In genomic region chr3:138089091-138089490, GRCh38 we compare ENCODE assay signal across 20 cellular contexts. TPM values are rescaled to one million over a fixed set of nuclear protein-coding genes. Genes with fewer than 3 reads are reported as not detected.
DNase-seq lines count a peak whose midpoint lies in the region; ATAC-seq, FAIRE-seq and TF ChIP-seq lines count a peak whose summit lies in the region.
"Had no signal": no experiment of that assay in that cellular context is flagged by ENCODE, and none has a peak within 500 bp of the region (broad histone marks: within the 10 kb centered on the region; RNA-seq: fewer than 3 reads in every experiment).

No MANE protein-coding gene starts in this region.

- no peaks in the 10 kb centered on the region for H3K79me2 ChIP-seq in HepG2 (ENCODE audit: insufficient read depth, low read length)
- H3K79me2 ChIP-seq in fibroblast of lung (ENCODE audit: control insufficient read depth, insufficient read depth, low read length): no peaks in the 10 kb centered on the region

- peak; percentile 11 for DNase-seq in HepG2 (ENCODE audit: low spot score)
- DNase-seq in right lobe of liver: no peak
- DNase-seq in adipocyte (ENCODE audit: low read depth): peak; percentile 88
- peak; percentile 34 to 64 for DNase-seq in fibroblast of lung (ENCODE audit: low read depth in 2 of 2)
- DNase-seq in nucleus accumbens (lab: John Stamatoyannopoulos, UW): no peak
- no peak for DNase-seq in left lobe of liver (ENCODE audit: low spot score)
- DNase-seq: activated naive CD4-positive, alpha-beta T cell treated with anti-CD3 and anti-CD28 coated beads for 36 hours; activated T-cell treated with anti-CD3 and anti-CD28 coated beads for 4 hours; hypothalamus; NCI-H146; psoas muscle; stimulated activated naive CD4-positive, alpha-beta T cell; transverse colon had no signal

- in situ Hi-C loops in HepG2 (cut with HindIII; ENCODE audit: extremely low pct_ligation_motif_present, low pct_unique_long_range_greater_than_20kb): no loop called here

- CTCF ChIA-PET in HepG2 (lab: Yijun Ruan, JAX; ENCODE audit: low intra/inter-chr PET ratio, low total read pairs): no interaction called here

- TF ChIP-seq POLR2A in HepG2 (IDR thresholded peaks at IDR 0.05; ENCODE audit: insufficient read depth in 1 of 2, low read depth in 2 of 2, low read length in 2 of 2) (no peak), right lobe of liver (IDR thresholded peaks at IDR 0.05) (no peak)

- H3K27ac ChIP-seq in HepG2 (ENCODE audit: extremely low read length, insufficient read depth, low read length) (no peak overlapping the region), right lobe of liver (no peak overlapping the region), fibroblast of lung (ENCODE audit: insufficient read depth, low read length) (no peak overlapping the region), subcutaneous abdominal adipose tissue (ENCODE audit: low read depth, low read length) (peak overlapping the region; percentile 64)
- H3K27ac ChIP-seq: psoas muscle, transverse colon had no signal

- POLR2A ChIA-PET in HepG2 (lab: Yijun Ruan, JAX): no interaction called here

- no peak overlapping the region for H3K4me2 ChIP-seq in HepG2 (ENCODE audit: low read depth, low read length)
- H3K4me2 ChIP-seq in fibroblast of lung (ENCODE audit: extremely low read depth, insufficient read depth, low read length): no peak overlapping the region

- H3K9ac ChIP-seq in HepG2 (ENCODE audit: insufficient read depth, low read depth, low read length) (no peak overlapping the region), adipocyte (ENCODE audit: low read length) (peak overlapping the region; percentile 20), fibroblast of lung (ENCODE audit: insufficient read depth, low read length) (no peak overlapping the region), subcutaneous abdominal adipose tissue (ENCODE audit: low read length in 5 of 5) (no peak overlapping the region)

- H3K27me3 ChIP-seq in HepG2 (ENCODE audit: control insufficient read depth in 1 of 2, insufficient read depth in 2 of 2, low read length in 2 of 2) (no peaks in the 10 kb centered on the region; a peak in 1 of 5 replicates), right lobe of liver (no peaks in the 10 kb centered on the region), adipocyte (replicated peaks; ENCODE audit: control insufficient read depth, insufficient read depth, low read length) (no peaks in the 10 kb centered on the region), fibroblast of lung (ENCODE audit: control insufficient read depth, insufficient read depth, low read length) (no peaks in the 10 kb centered on the region), subcutaneous abdominal adipose tissue (ENCODE audit: control insufficient read depth in 5 of 5, insufficient read depth in 4 of 5, low read length in 5 of 5) (no peaks in the 10 kb centered on the region)
- H3K27me3 ChIP-seq: transverse colon had no signal

- 62% methylated on average over 3 of the region's 3 CpGs for WGBS in HepG2 (ENCODE audit: low lambda C conversion rate)
- 58% methylated on average over 3 of the region's 3 CpGs for WGBS in right lobe of liver (ENCODE audit: insufficient coverage, low coverage, low lambda C conversion rate, missing lambda C conversion rate)

- no peak for TF ChIP-seq RAD21 in HepG2 (CRISPR knock-in tag; IDR thresholded peaks at IDR 0.05)

- intact Hi-C loops in HepG2 (cut with micrococcal nuclease; ENCODE audit: unreplicated experiment): no loop called here
- intact Hi-C loops in right lobe of liver (cut with DNase I): no loop called here

- no peak for TF ChIP-seq CTCF in HepG2 (CRISPR knock-in tag; IDR thresholded peaks at IDR 0.05)
- no peak for TF ChIP-seq CTCF in right lobe of liver (IDR thresholded peaks at IDR 0.05)
- TF ChIP-seq CTCF in fibroblast of lung (conservative IDR thresholded peaks at IDR 0.05 in 1 of 2, IDR thresholded peaks at IDR 0.05 in 1 of 2; ENCODE audit: low read depth in 1 of 2, low read length in 2 of 2): no peak

- no peaks in the 10 kb centered on the region for H3K9me3 ChIP-seq in HepG2 (ENCODE audit: low read length)
- H3K9me3 ChIP-seq in right lobe of liver: no peaks in the 10 kb centered on the region
- peaks cover 4% of the 10 kb centered on the region for H3K9me3 ChIP-seq in adipocyte (ENCODE audit: control insufficient read depth, low read length)
- H3K9me3 ChIP-seq in fibroblast of lung (ENCODE audit: control insufficient read depth, insufficient read depth, low read depth, low read length): no peaks in the 10 kb centered on the region
- peaks cover 0 to 10% (median 0%) of the 10 kb centered on the region in 5 donors for H3K9me3 ChIP-seq in subcutaneous abdominal adipose tissue (ENCODE audit: control insufficient read depth in 5 of 5, low read length in 5 of 5)
- H3K9me3 ChIP-seq: psoas muscle, transverse colon had no signal

- no TSS peak for BruUV-seq in HepG2 (replicated peaks; lab: Mats Ljungman, UMichigan)

- no peak for FAIRE-seq in HepG2 (lab: Jason Lieb, UNC)

- H4K20me1 ChIP-seq in HepG2 (ENCODE audit: insufficient read depth, low read length) (no peaks in the 10 kb centered on the region), fibroblast of lung (ENCODE audit: control insufficient read depth, extremely low read depth, insufficient read depth, low read length) (no peaks in the 10 kb centered on the region)

- H3K36me3 ChIP-seq in HepG2 (replicated peaks in 1 of 2; ENCODE audit: control insufficient read depth in 1 of 2, insufficient read depth in 2 of 2, low read length in 2 of 2) (no peaks in the 10 kb centered on the region), right lobe of liver (no peaks in the 10 kb centered on the region), adipocyte (ENCODE audit: control insufficient read depth, insufficient read depth, low read length, severe bottlenecking) (peaks cover 43% of the 10 kb centered on the region), fibroblast of lung (ENCODE audit: control insufficient read depth, insufficient read depth, low read length) (peaks cover 5% of the 10 kb centered on the region), subcutaneous abdominal adipose tissue (ENCODE audit: control insufficient read depth in 5 of 5, insufficient read depth in 5 of 5, low read length in 5 of 5) (peaks cover 11 to 48% (median 29%) of the 10 kb centered on the region in 5 donors)

- no peaks in the 10 kb centered on the region for H3K4me1 ChIP-seq in HepG2 (ENCODE audit: insufficient read depth, low read length)
- H3K4me1 ChIP-seq in right lobe of liver: no peaks in the 10 kb centered on the region
- H3K4me1 ChIP-seq in adipocyte (ENCODE audit: control insufficient read depth, insufficient read depth, low read length): peaks cover 26% of the 10 kb centered on the region
- peaks cover 2% of the 10 kb centered on the region for H3K4me1 ChIP-seq in fibroblast of lung (ENCODE audit: control insufficient read depth, extremely low read depth, insufficient read depth, low read length)
- H3K4me1 ChIP-seq in subcutaneous abdominal adipose tissue (ENCODE audit: control insufficient read depth in 5 of 5, insufficient read depth in 5 of 5, low read length in 5 of 5): peaks cover 0 to 18% (median 10%) of the 10 kb centered on the region in 5 donors
- H3K4me1 ChIP-seq: psoas muscle, transverse colon had no signal

- H3K4me3 ChIP-seq in HepG2 (replicated peaks in 1 of 3; ENCODE audit: insufficient read depth in 1 of 3, low read depth in 2 of 3, low read length in 3 of 3) (no peak overlapping the region), right lobe of liver (no peak overlapping the region), adipocyte (ENCODE audit: low read length) (no peak overlapping the region), fibroblast of lung (replicated peaks in 1 of 4; ENCODE audit: control extremely low read depth in 1 of 4, insufficient read depth in 1 of 4, low read depth in 3 of 4, low read length in 4 of 4) (no peak overlapping the region), subcutaneous abdominal adipose tissue (ENCODE audit: low read depth in 1 of 5, low read length in 5 of 5) (no peak overlapping the region)
- H3K4me3 ChIP-seq: psoas muscle, transverse colon had no signal

- H2AFZ ChIP-seq in HepG2 (ENCODE audit: low read length) (no peak overlapping the region), fibroblast of lung (ENCODE audit: low read length) (no peak overlapping the region)

- TF ChIP-seq EP300 in HepG2 (IDR thresholded peaks at IDR 0.05; ENCODE audit: low read depth in 2 of 2, low read length in 2 of 2): no peak
- no peak for TF ChIP-seq EP300 in HepG2 (CRISPR knock-in tag; IDR thresholded peaks at IDR 0.05; ENCODE audit: borderline replicate concordance)

- ATAC-seq in HepG2 (no peak), right lobe of liver (no peak), HG03342 (IDR thresholded peaks at IDR 0.05; ENCODE audit: unreplicated experiment) (no peak), left lobe of liver (no peak)
- ATAC-seq: natural killer cell treated with Interleukin-12 subunit alpha and Interleukin-12 subunit beta and Interleukin-15 and Interleukin-18, amount 100 ng/mL, for 72 hours; psoas muscle had no signal

RNA-seq across cellular contexts. Expression of gene DZIP1L, which starts 26.3 kb away (rescaled TPM):
- total RNA-seq in HepG2 (2016; rRNA removed; fragmentation: Illumina TruSeq; extraction: Trizol): 1.1 and 1.2 TPM in 2 replicates
- total RNA-seq in HepG2 (2016; cell fraction: cytosol; rRNA removed; fragmentation: Illumina TruSeq; extraction: Trizol; ENCODE audit: low read depth): 0.26 and 0.30 TPM in 2 replicates
- total RNA-seq in HepG2 (2016; cell fraction: insoluble cytoplasmic fraction; rRNA removed; fragmentation: Illumina TruSeq; extraction: Trizol): 1.1 and 2.5 TPM in 2 replicates
- total RNA-seq in HepG2 (2016; cell fraction: membrane; rRNA removed; fragmentation: Illumina TruSeq; extraction: Trizol): 0.62 and 0.90 TPM in 2 replicates
- total RNA-seq in HepG2 (2016; cell fraction: nucleus; rRNA removed; fragmentation: Illumina TruSeq; extraction: Trizol): 3.9 and 7.0 TPM in 2 replicates
- polyA plus RNA-seq in HepG2 (2011; rRNA removed): 0.39 and 0.90 TPM in 2 replicates
- 0.24 and 0.56 TPM in 2 replicates for polyA plus RNA-seq in HepG2 (2011; cell fraction: cytosol; rRNA removed)
- 5.1 and 5.6 TPM in 2 replicates for polyA plus RNA-seq in HepG2 (2011; cell fraction: nucleus; rRNA removed)
- 0.47 and 0.85 TPM in 2 replicates for polyA plus RNA-seq in HepG2 (2012)
- 0.08 and 0.09 TPM in 2 replicates for polyA plus RNA-seq in HepG2 (2016; cell fraction: cytosol; fragmentation: Illumina TruSeq; extraction: Trizol; ENCODE audit: low read depth)
- 0.66 and 0.96 TPM in 2 replicates for polyA plus RNA-seq in HepG2 (2016; cell fraction: insoluble cytoplasmic fraction; fragmentation: Illumina TruSeq; extraction: Trizol; ENCODE audit: low read depth)
- 0.25 and 0.31 TPM in 2 replicates for polyA plus RNA-seq in HepG2 (2016; cell fraction: membrane; fragmentation: Illumina TruSeq; extraction: Trizol; ENCODE audit: low read depth)
- 4.3 and 4.5 TPM in 2 replicates for polyA plus RNA-seq in HepG2 (2016; cell fraction: nucleus; fragmentation: Illumina TruSeq; extraction: Trizol; ENCODE audit: insufficient read depth, low read depth)
- 1.6 and 21.0 TPM in 2 replicates for polyA minus RNA-seq in HepG2 (2011; rRNA and poly(A)+ RNA removed; ENCODE audit: low replicate concordance)
- 0.88 and 1.2 TPM in 2 replicates for polyA minus RNA-seq in HepG2 (2011; cell fraction: cytosol; rRNA and poly(A)+ RNA removed)
- 8.6 and 8.9 TPM in 2 replicates for polyA minus RNA-seq in HepG2 (2011; cell fraction: nucleus; rRNA and poly(A)+ RNA removed)
- 1 to 10 TPM in 5 of 6 experiments, under 1 TPM in 1; 0.92 to 2.2 (median 1.2) TPM for total RNA-seq in right lobe of liver
- total RNA-seq in fibroblast of lung: 16.9 and 22.6 TPM in 2 replicates
- 5.2 and 8.9 TPM in 2 replicates for polyA plus RNA-seq in fibroblast of lung
- 5.3 and 8.2 TPM in 2 replicates for polyA plus RNA-seq in fibroblast of lung (2012)
- 11.9 and 28.9 TPM in 2 replicates for polyA minus RNA-seq in fibroblast of lung (ENCODE audit: low replicate concordance)
- 1.6 TPM for total RNA-seq in left lobe of liver
- total RNA-seq: activated naive CD4-positive, alpha-beta T cell treated with anti-CD3 and anti-CD28 coated beads for 36 hours; natural killer cell treated with Interleukin-12 subunit alpha and Interleukin-12 subunit beta and Interleukin-15 and Interleukin-18, amount 100 ng/mL, for 72 hours had no signal

RNA-seq across cellular contexts. Expression of gene A4GNT, which starts 43.1 kb away (rescaled TPM):
- total RNA-seq in HepG2 (2016; rRNA removed; fragmentation: Illumina TruSeq; extraction: Trizol): not detected in 2 replicates
- not detected in 2 replicates for total RNA-seq in HepG2 (2016; cell fraction: cytosol; rRNA removed; fragmentation: Illumina TruSeq; extraction: Trizol; ENCODE audit: low read depth)
- total RNA-seq in HepG2 (2016; cell fraction: insoluble cytoplasmic fraction; rRNA removed; fragmentation: Illumina TruSeq; extraction: Trizol): not detected in 2 replicates
- not detected in 2 replicates for total RNA-seq in HepG2 (2016; cell fraction: membrane; rRNA removed; fragmentation: Illumina TruSeq; extraction: Trizol)
- total RNA-seq in HepG2 (2016; cell fraction: nucleus; rRNA removed; fragmentation: Illumina TruSeq; extraction: Trizol): not detected in 2 replicates
- polyA plus RNA-seq in HepG2 (2011; rRNA removed): not detected in 2 replicates
- polyA plus RNA-seq in HepG2 (2011; cell fraction: cytosol; rRNA removed): not detected in 2 replicates
- polyA plus RNA-seq in HepG2 (2011; cell fraction: nucleus; rRNA removed): not detected in 2 replicates
- polyA plus RNA-seq in HepG2 (2012): not detected in 2 replicates
- polyA plus RNA-seq in HepG2 (2016; cell fraction: cytosol; fragmentation: Illumina TruSeq; extraction: Trizol; ENCODE audit: low read depth): not detected in 2 replicates
- polyA plus RNA-seq in HepG2 (2016; cell fraction: insoluble cytoplasmic fraction; fragmentation: Illumina TruSeq; extraction: Trizol; ENCODE audit: low read depth): not detected in 2 replicates
- polyA plus RNA-seq in HepG2 (2016; cell fraction: membrane; fragmentation: Illumina TruSeq; extraction: Trizol; ENCODE audit: low read depth): not detected in 2 replicates
- polyA plus RNA-seq in HepG2 (2016; cell fraction: nucleus; fragmentation: Illumina TruSeq; extraction: Trizol; ENCODE audit: insufficient read depth, low read depth): not detected in 2 replicates
- polyA minus RNA-seq in HepG2 (2011; rRNA and poly(A)+ RNA removed; ENCODE audit: low replicate concordance): not detected in 2 replicates
- polyA minus RNA-seq in HepG2 (2011; cell fraction: cytosol; rRNA and poly(A)+ RNA removed): not detected in 2 replicates
- not detected in 2 replicates for polyA minus RNA-seq in HepG2 (2011; cell fraction: nucleus; rRNA and poly(A)+ RNA removed)
- not detected for total RNA-seq in right lobe of liver
- not detected in 2 replicates for total RNA-seq in fibroblast of lung
- not detected in 2 replicates for polyA plus RNA-seq in fibroblast of lung
- polyA plus RNA-seq in fibroblast of lung (2012): not detected in 2 replicates
- polyA minus RNA-seq in fibroblast of lung (ENCODE audit: low replicate concordance): not detected in 2 replicates
- total RNA-seq in left lobe of liver: not detected
- total RNA-seq: A172; activated naive CD4-positive, alpha-beta T cell treated with anti-CD3 and anti-CD28 coated beads for 36 hours; dermis microvascular lymphatic vessel endothelial cell; mesenteric fat pad; natural killer cell treated with Interleukin-12 subunit alpha and Interleukin-12 subunit beta and Interleukin-15 and Interleukin-18, amount 100 ng/mL, for 72 hours; psoas muscle; transverse colon had no signal
- polyA plus RNA-seq: esophagus, psoas muscle had no signal

Comparison
In these comparisons a context has a peak if more than half of its experiments do, and no peak if none do; other contexts are left out.
1. DNase-seq: peak in HepG2 (single experiment), adipocyte (single experiment) and fibroblast of lung (2 of 2); none in right lobe of liver (0 of 3), nucleus accumbens (0 of 56) and left lobe of liver (single experiment).